In the genomic region with DNA sequence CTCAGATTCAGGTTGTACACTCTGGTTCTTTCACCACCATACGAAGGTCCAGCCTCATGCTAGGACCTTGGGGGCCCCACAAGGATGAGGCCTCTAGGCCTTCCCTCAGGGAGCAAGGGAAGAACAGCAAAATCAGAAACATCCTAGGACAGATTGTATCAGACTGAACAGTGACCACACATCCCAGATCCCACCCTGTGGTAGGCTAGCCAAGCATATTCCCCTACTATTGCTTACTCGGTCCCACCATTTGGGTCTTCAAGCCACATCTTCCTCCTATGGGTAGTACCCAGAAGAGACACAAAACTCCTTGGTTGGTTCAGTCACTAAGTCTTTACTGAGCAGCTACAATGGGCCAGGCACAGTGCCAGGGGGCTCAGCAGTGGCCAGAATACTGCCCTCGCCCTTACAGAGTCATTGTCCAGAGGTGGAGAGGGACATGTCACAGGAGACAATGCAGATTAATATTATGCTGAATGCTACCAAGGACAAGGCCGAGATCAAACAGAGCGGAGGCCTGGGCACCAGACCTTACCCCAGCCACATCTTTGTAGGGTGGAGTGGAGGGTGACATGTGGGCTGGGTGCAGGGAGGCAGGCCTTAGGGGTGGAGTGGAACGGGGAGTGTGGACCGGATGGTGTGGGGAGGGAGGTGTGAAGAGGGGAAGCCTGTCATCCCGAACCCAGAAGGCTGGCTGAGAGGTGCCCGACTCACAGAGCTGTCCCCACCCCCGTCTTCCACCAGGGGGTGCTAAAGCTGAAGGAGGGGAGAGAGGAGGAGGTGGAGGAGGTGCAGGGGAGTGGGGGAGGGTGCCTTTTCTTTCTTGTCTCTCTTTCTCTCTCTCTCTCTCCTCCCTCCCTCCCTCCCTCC, we compare ENCODE assay signal across 8 cellular contexts. TPM values are rescaled to one million over a fixed set of nuclear protein-coding genes. Genes with fewer than 3 reads are reported as not detected.
A peak's percentile ranks its signal among the peaks of the same experiment; 100 is the strongest.
DNase-seq lines count a peak whose midpoint lies in the region; ATAC-seq and TF ChIP-seq lines count a peak whose summit lies in the region.

No MANE protein-coding gene starts in this region.

- no peaks in the 10 kb centered on the region for H3K27me3 Mint-ChIP-seq in CD8-positive, alpha-beta memory T cell

- H3K9me3 ChIP-seq in CD8-positive, alpha-beta memory T cell (ENCODE audit: low read length) = no peaks in the 10 kb centered on the region
- H3K9me3 ChIP-seq in SJSA1 (replicated peaks) = no peaks in the 10 kb centered on the region; the same call in 1 of the 2 replicates
- no peaks in the 10 kb centered on the region for H3K9me3 ChIP-seq in trophoblast cell (ENCODE audit: insufficient read depth, low read depth, low read length)
- H3K9me3 ChIP-seq in upper lobe of left lung = no peaks in the 10 kb centered on the region

- H2BK12ac ChIP-seq in trophoblast cell (ENCODE audit: low read length) = peak overlapping the region; percentile 44

- H3K79me2 ChIP-seq in trophoblast cell (ENCODE audit: control insufficient read depth, insufficient read depth, low read length, poor library complexity) = no peaks in the 10 kb centered on the region

- peak; percentile 85 to 93 (median 90) for DNase-seq in CD8-positive, alpha-beta memory T cell
- DNase-seq in LNCaP clone FGC (ENCODE audit: low read depth) (peak; percentile 47), SJSA1 (ENCODE audit: low read depth in 1 of 2, low spot score in 2 of 2) (peak; percentile 51 to 79), activated gamma-delta T cell treated with Interleukin-2 at 50 U/mL for 16 hours (peak; percentile 89), glomerular visceral epithelial cell (ENCODE audit: extremely low spot score) (peak; percentile 72), trophoblast cell (peak; percentile 22 to 79), upper lobe of left lung (peak in 1 of 2 donors; percentile 87)

- TF ChIP-seq POLR2A in upper lobe of left lung (IDR thresholded peaks at IDR 0.05) = peak in 1 of 4 donors; percentile 3

- no peaks in the 10 kb centered on the region for H3K36me3 Mint-ChIP-seq in CD8-positive, alpha-beta memory T cell

- no peak overlapping the region for H3K23ac ChIP-seq in trophoblast cell (ENCODE audit: low read length)

- peaks cover 77% of the 10 kb centered on the region for H3K4me1 ChIP-seq in CD8-positive, alpha-beta memory T cell (ENCODE audit: insufficient read depth, low read length)
- H3K4me1 ChIP-seq in SJSA1 (replicated peaks) (peaks cover 12% of the 10 kb centered on the region), trophoblast cell (ENCODE audit: control insufficient read depth in 1 of 2, insufficient read depth in 2 of 2, low read length in 2 of 2) (peaks cover 30 to 39% of the 10 kb centered on the region in 2 experiments), upper lobe of left lung (peaks cover 56 to 67% (median 60%) of the 10 kb centered on the region in 4 donors)

- no peaks in the 10 kb centered on the region for H3K9me3 Mint-ChIP-seq in CD8-positive, alpha-beta memory T cell

- peak overlapping the region; percentile 50 to 78 (median 57) for H3K4me3 Mint-ChIP-seq in CD8-positive, alpha-beta memory T cell

- no peak overlapping the region for H4K91ac ChIP-seq in trophoblast cell (ENCODE audit: low read depth, low read length)

- POLR2A ChIA-PET in CD8-positive, alpha-beta memory T cell (lab: Charles Lee) = interaction anchor here (0.6 to 1.4 kb wide), 5 partner anchors 74 to 758 kb away, joined by 3 to 7 read pairs (median 5); a partner anchor contains a TSS

- WGBS in trophoblast cell (ENCODE audit: extremely low coverage, insufficient coverage, insufficient read length) = no CpG with 5 or more reads among the region's 10 CpGs
- WGBS in upper lobe of left lung, 2 donors = 37 to 39% methylated on average over 9 to 10 of the region's 10 CpGs

- H3K14ac ChIP-seq in trophoblast cell (ENCODE audit: low read length) = peak overlapping the region; percentile 37

- H4K12ac ChIP-seq in trophoblast cell (ENCODE audit: low read depth, low read length) = no peak overlapping the region

- ATAC-seq in GM21390 (IDR thresholded peaks at IDR 0.05; ENCODE audit: unreplicated experiment) (peak; percentile 52), upper lobe of left lung (ENCODE audit: low FRiP score in 2 of 2) (peak; percentile 86 to 88)

- H3K4me2 ChIP-seq in trophoblast cell (ENCODE audit: low read length) = no peak overlapping the region

- H2BK5ac ChIP-seq in trophoblast cell (ENCODE audit: low read depth, low read length, poor library complexity) = no peak overlapping the region

- no peak overlapping the region for H2BK120ac ChIP-seq in trophoblast cell (ENCODE audit: insufficient read depth, low read length, poor library complexity)

- no peak overlapping the region for H2AK5ac ChIP-seq in trophoblast cell (ENCODE audit: low read length)

- H3K4ac ChIP-seq in trophoblast cell (ENCODE audit: low read depth, low read length) = no peak overlapping the region

- H3K9ac ChIP-seq in trophoblast cell (ENCODE audit: low read length) = no peak overlapping the region

- peak overlapping the region; percentile 32 for H3K27ac ChIP-seq in CD8-positive, alpha-beta memory T cell (ENCODE audit: low read depth, low read length)
- H3K27ac ChIP-seq in SJSA1 (no peak overlapping the region), trophoblast cell (ENCODE audit: low read depth, low read length) (no peak overlapping the region), upper lobe of left lung (peak overlapping the region in 3 of 4 donors; percentile 55 to 74 (median 59))

- TF ChIP-seq EP300 in upper lobe of left lung (IDR thresholded peaks at IDR 0.05) = no peak

- peak overlapping the region; percentile 20 for H3K4me3 ChIP-seq in CD8-positive, alpha-beta memory T cell (ENCODE audit: low read length)
- H3K4me3 ChIP-seq in LNCaP clone FGC (ENCODE audit: low read depth, low read length) (no peak overlapping the region), SJSA1 (no peak overlapping the region), trophoblast cell (ENCODE audit: low read depth, low read length) (no peak overlapping the region), upper lobe of left lung (peak overlapping the region in 1 of 4 donors; percentile 8)

- H3K27me3 ChIP-seq in CD8-positive, alpha-beta memory T cell (ENCODE audit: insufficient read depth, low read length, poor library complexity, severe bottlenecking) = no peaks in the 10 kb centered on the region
- no peaks in the 10 kb centered on the region for H3K27me3 ChIP-seq in SJSA1 (replicated peaks)
- H3K27me3 ChIP-seq in trophoblast cell (ENCODE audit: insufficient read depth, low read length) = no peaks in the 10 kb centered on the region
- H3K27me3 ChIP-seq in upper lobe of left lung = no peaks in the 10 kb centered on the region

- H3K79me1 ChIP-seq in trophoblast cell (ENCODE audit: low read length) = peaks cover 3% of the 10 kb centered on the region

- no peak overlapping the region for H2AFZ ChIP-seq in trophoblast cell (ENCODE audit: insufficient read depth, low read length, poor library complexity)

- peaks cover 84 to 96% (median 87%) of the 10 kb centered on the region in 3 donors for H3K4me1 Mint-ChIP-seq in CD8-positive, alpha-beta memory T cell

- H3K18ac ChIP-seq in trophoblast cell (ENCODE audit: low read length) = no peak overlapping the region

- peak overlapping the region; percentile 84 to 99 (median 96) for H3K27ac Mint-ChIP-seq in CD8-positive, alpha-beta memory T cell

- CTCF ChIA-PET in CD8-positive, alpha-beta memory T cell (lab: Charles Lee) = interaction anchor here (0.7 to 5.4 kb wide), 8 partner anchors 8 to 96 kb away, joined by 3 to 35 read pairs (median 8); a partner anchor contains a TSS

- no peaks in the 10 kb centered on the region for H3K36me3 ChIP-seq in CD8-positive, alpha-beta memory T cell (ENCODE audit: insufficient read depth, low read length)
- H3K36me3 ChIP-seq in SJSA1 (no peaks in the 10 kb centered on the region), trophoblast cell (ENCODE audit: control insufficient read depth in 1 of 2, insufficient read depth in 2 of 2, low read length in 2 of 2) (no peaks in the 10 kb centered on the region), upper lobe of left lung (no peaks in the 10 kb centered on the region)

- TF ChIP-seq CTCF in LNCaP clone FGC (IDR thresholded peaks at IDR 0.05; ENCODE audit: control insufficient read depth, extremely low read depth, insufficient read depth) (peak; percentile 88), upper lobe of left lung (IDR thresholded peaks at IDR 0.05) (peak; percentile 74 to 89 (median 85))

- no peak overlapping the region for H4K8ac ChIP-seq in trophoblast cell (ENCODE audit: low read depth, low read length)

RNA-seq across cellular contexts. Expression of a gene that starts 6.8 kb away (rescaled TPM):
- 10 to 100 TPM; 75.7 to 77.3 TPM for total RNA-seq in CD8-positive, alpha-beta memory T cell
- polyA plus RNA-seq in CD8-positive, alpha-beta memory T cell = 46.4 TPM
- not detected in 2 replicates for total RNA-seq in SJSA1 (2014; rRNA removed; shearing (Covaris generic))
- polyA plus RNA-seq in trophoblast cell (2013) = 5.5 and 6.1 TPM in 2 replicates
- total RNA-seq in upper lobe of left lung = 10 to 100 TPM; 56.7 to 90.1 (median 80.1) TPM

Comparison
In these comparisons a context has a peak if more than half of its experiments do, and no peak if none do; other contexts are left out.
1. H3K27ac ChIP-seq: peak in CD8-positive, alpha-beta memory T cell (single experiment) and upper lobe of left lung (3 of 4); none in SJSA1 (single experiment) and trophoblast cell (single experiment).
2. RNA of a gene that starts 6.8 kb away (total RNA-seq): 56.7 to 90.1 TPM in upper lobe of left lung and 75.7 to 77.3 TPM in CD8-positive, alpha-beta memory T cell; not detected in SJSA1; every median in the first group is over 10 times any median in the second.